Comparison of ENCODE assay signal across 32 cellular contexts in genomic region chr11:30608534-30608933, GRCh38. TPM values are rescaled to one million over a fixed set of nuclear protein-coding genes. Genes with fewer than 3 reads are reported as not detected.
"Had no signal": no experiment of that assay in that cellular context is flagged by ENCODE, and none has a peak within 500 bp of the region (broad histone marks: within the 10 kb centered on the region; RNA-seq: fewer than 3 reads in every experiment).

No MANE protein-coding gene starts in this region.

- H3K27ac ChIP-seq: adrenal gland, body of pancreas, breast epithelium, Peyer's patch, RWPE1, SK-N-MC, WERI-Rb-1 had no signal

- H3K36me3 ChIP-seq: adrenal gland, MG63, Peyer's patch, WERI-Rb-1 had no signal

- H3K4me1 ChIP-seq: adrenal gland, body of pancreas, breast epithelium, Peyer's patch had no signal

- H3K4me3 ChIP-seq: adrenal gland, body of pancreas, breast epithelium, MG63, Peyer's patch, SK-N-MC had no signal

- H3K27me3 ChIP-seq: adrenal gland, body of pancreas, breast epithelium, MG63, Peyer's patch had no signal

- DNase-seq: activated CD4-positive, alpha-beta T cell treated with anti-CD3 and anti-CD28 coated beads, Interleukin-2, amount 10 ng/mL, durations not matched to agents 24 days and 14 days; activated CD4-positive, alpha-beta T cell treated with anti-CD3 and anti-CD28 coated beads, Interleukin-2, amount 50 U/mL, for 4 hours; activated CD8-positive, alpha-beta T cell treated with anti-CD3 and anti-CD28 coated beads for 36 hours; activated gamma-delta T cell; activated naive CD4-positive, alpha-beta T cell treated with anti-CD3 and anti-CD28 coated beads for 36 hours; activated T-cell treated with anti-CD3 and anti-CD28 coated beads, Interleukin-2, amount 50 U/mL, for 24 hours; adrenal gland; body of pancreas; Kasumi-1; KG1; MG63; NCI-H1048; NCI-H1105 treated with DMSO at 0.1 percent for 48 hours; NCI-H1436; NCI-H1694; NCI-H1930; NCI-H2081 treated with DMSO at 0.1 percent for 48 hours; NCI-H226; NCI-H446 treated with DMSO at 0.1 percent for 48 hours; NCI-H526 treated with DMSO at 0.1 percent for 48 hours; NK-92 treated with Interleukin-12 subunit alpha and Interleukin-12 subunit beta, amount 100 ng/mL, for 24 hours; PC-3; Peyer's patch; SIG-M5; T1000; WERI-Rb-1 had no signal

- H3K9me3 ChIP-seq: adrenal gland, body of pancreas, breast epithelium, MG63, Peyer's patch had no signal

RNA-seq across cellular contexts. Expression of gene MPPED2, which starts 22.4 kb away (rescaled TPM):
- total RNA-seq: activated CD4-positive, alpha-beta T cell treated with anti-CD3 and anti-CD28 coated beads, Interleukin-2, amount 10 ng/mL, durations not matched to agents 24 days and 14 days; activated naive CD4-positive, alpha-beta T cell treated with anti-CD3 and anti-CD28 coated beads for 36 hours; activated T-helper 2 cell treated with anti-CD3 and anti-CD28 coated beads, Interferon-gamma antibody, Interleukin-2, Interleukin-4, amounts not matched to agents 10 μg/mL and 5 μg/mL and 100 μg/mL, durations not matched to agents 14 hours and 24 hours and 36 hours; PC-3; T-helper 1 cell treated with Interleukin-12 subunit alpha and Interleukin-12 subunit beta and Interleukin-4 antibody, amounts not matched to agents 30 ng/mL and 1 ng/mL, for 36 hours; T-helper 2 cell treated with Interferon-gamma antibody and Interleukin-4, amounts not matched to agents 100 ng/mL and 5 ng/mL, for 36 hours had no signal
